11 cellular contexts compared by ENCODE assay signal in the genomic region with DNA sequence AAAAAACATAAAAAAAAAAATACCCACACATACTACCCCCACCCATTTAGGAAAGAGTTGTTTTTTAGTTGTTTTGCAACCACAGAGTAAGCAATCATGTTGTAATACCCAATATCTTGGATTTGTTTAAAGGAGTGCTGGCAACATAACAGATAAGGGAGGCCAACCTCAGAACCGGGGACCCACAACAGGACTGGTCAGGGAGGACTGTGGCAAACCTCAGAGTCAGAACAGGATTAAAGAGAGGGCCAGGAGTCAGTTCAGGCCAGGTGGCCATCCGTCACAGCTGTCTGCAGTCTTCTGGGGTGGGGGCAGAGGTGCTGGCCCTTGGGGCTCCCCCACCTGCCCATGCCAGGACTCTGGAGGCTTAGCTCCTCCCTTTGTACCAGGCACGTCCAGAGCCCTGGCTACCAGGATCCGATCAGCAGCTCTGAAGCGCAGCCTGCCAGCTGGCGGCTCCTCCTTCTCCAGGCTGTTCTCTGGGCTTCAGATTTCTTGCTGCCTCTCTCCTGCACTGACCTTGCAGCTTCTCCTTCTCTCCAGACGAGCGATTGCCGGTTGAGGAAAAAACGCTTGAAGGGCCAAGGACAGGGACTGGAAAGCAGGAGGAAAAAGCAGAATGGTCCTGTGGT. TPM values are rescaled to one million over a fixed set of nuclear protein-coding genes. Genes with fewer than 3 reads are reported as not detected.
DNase-seq lines count a peak whose midpoint lies in the region; ATAC-seq, FAIRE-seq and TF ChIP-seq lines count a peak whose summit lies in the region.
"Had no signal": no experiment of that assay in that cellular context is flagged by ENCODE, and none has a peak within 500 bp of the region (broad histone marks: within the 10 kb centered on the region; RNA-seq: fewer than 3 reads in every experiment).

No MANE protein-coding gene starts in this region.

- ATAC-seq in right lobe of liver = peak; percentile 33 to 79 (median 66)
- ATAC-seq in GM18520 (IDR thresholded peaks at IDR 0.05; ENCODE audit: unreplicated experiment) = no peak
- ATAC-seq: activated T-cell treated with anti-CD3 and anti-CD28 coated beads, Interleukin-2, amount 50 U/mL, for 4 hours; SK-N-SH treated with all-trans-retinoic acid at 6 μM for 48 hours had no signal

- intact Hi-C loops in right lobe of liver (cut with DNase I) = no loop called here

- H3K36me3 ChIP-seq in right lobe of liver = peaks cover 6 to 24% (median 16%) of the 10 kb centered on the region in 4 donors
- peaks cover 0 to under 1% of the 10 kb centered on the region in 2 donors for H3K36me3 ChIP-seq in small intestine (ENCODE audit: control insufficient read depth in 2 of 2, insufficient read depth in 2 of 2, low read length in 2 of 2)
- H3K36me3 ChIP-seq: HAP-1 had no signal

- DNase-seq in HuH-7 (ENCODE audit: low spot score) = peak; percentile 64
- peak; percentile 88 for DNase-seq in coronary artery (ENCODE audit: low spot score)
- DNase-seq in right lobe of liver = peak; percentile 76 to 95 (median 93)
- DNase-seq in small intestine = peak; percentile 73
- no peak for DNase-seq in SHP77 treated with DMSO at 0.1 percent for 48 hours (lab: John Stamatoyannopoulos, UW)
- DNase-seq in epidermal melanocyte (ENCODE audit: insufficient read length, low spot score) = no peak
- no peak for DNase-seq in NCI-H2029 treated with DMSO at 0.1 percent for 48 hours (lab: John Stamatoyannopoulos, UW)
- DNase-seq: activated T-cell treated with anti-CD3 and anti-CD28 coated beads, Interleukin-2, amount 50 U/mL, for 4 hours had no signal

- peaks cover 0 to 65% (median 25%) of the 10 kb centered on the region in 4 donors for H3K4me1 ChIP-seq in right lobe of liver
- peaks cover 2 to 28% of the 10 kb centered on the region in 2 donors for H3K4me1 ChIP-seq in small intestine (ENCODE audit: control insufficient read depth in 2 of 2, insufficient read depth in 1 of 2, low read depth in 1 of 2, low read length in 1 of 2)

- peak overlapping the region; percentile 62 to 76 for H3K27ac ChIP-seq in coronary artery
- H3K27ac ChIP-seq in right lobe of liver = peak overlapping the region; percentile 95 to 99 (median 96)
- peak overlapping the region in 1 of 2 donors; percentile 69 for H3K27ac ChIP-seq in small intestine (ENCODE audit: low read depth in 1 of 2, low read length in 1 of 2)

- TF ChIP-seq CTCF in coronary artery (IDR thresholded peaks at IDR 0.05) = no peak
- no peak for TF ChIP-seq CTCF in right lobe of liver (IDR thresholded peaks at IDR 0.05)

- WGBS in right lobe of liver (ENCODE audit: insufficient coverage, low coverage, low lambda C conversion rate, missing lambda C conversion rate) = 19% methylated on average over 5 of the region's 10 CpGs
- 6 to 50% (median 40%) methylated on average over 10 of the region's 10 CpGs for WGBS in small intestine, 3 donors

- H3K9me3 ChIP-seq in right lobe of liver = no peaks in the 10 kb centered on the region
- H3K9me3 ChIP-seq in small intestine (ENCODE audit: control insufficient read depth, low read depth) = no peaks in the 10 kb centered on the region
- H3K9me3 ChIP-seq: HAP-1 had no signal

- TF ChIP-seq POLR2A in right lobe of liver (IDR thresholded peaks at IDR 0.05) = peak; percentile 68

- H3K27me3 ChIP-seq in right lobe of liver (no peaks in the 10 kb centered on the region), small intestine (ENCODE audit: control insufficient read depth in 2 of 2, insufficient read depth in 2 of 2, low read length in 2 of 2) (no peaks in the 10 kb centered on the region)

- FAIRE-seq in small intestine (lab: Jason Lieb, UNC) = no peak

- H3K4me3 ChIP-seq in coronary artery (peak overlapping the region; percentile 53), right lobe of liver (peak overlapping the region; percentile 54 to 63 (median 58)), small intestine (ENCODE audit: low read depth in 1 of 2, low read length in 2 of 2) (no peak overlapping the region)
- H3K4me3 ChIP-seq: HAP-1 had no signal

RNA-seq across cellular contexts. Expression of a gene that starts 7.9 kb away (rescaled TPM):
- 100 to 1,000 TPM; 102 to 158 (median 120) TPM for total RNA-seq in right lobe of liver
- polyA plus RNA-seq in small intestine = 10 to 100 TPM in 1 of 3 donors, 1 to 10 TPM in 2; 2.7 to 25.8 (median 2.9) TPM

RNA-seq across cellular contexts. Expression of a gene that starts 50.2 kb away (rescaled TPM):
- 100 to 1,000 TPM in 1 of 6 experiments, 10 to 100 TPM in 4, 1 to 10 TPM in 1; 7.7 to 121 (median 37.0) TPM for total RNA-seq in right lobe of liver
- polyA plus RNA-seq in small intestine = 10 to 100 TPM; 30.0 to 69.1 (median 35.3) TPM

Comparison
In these comparisons a context has a peak if more than half of its experiments do, and no peak if none do; other contexts are left out.
1. DNase-seq: peak in HuH-7 (single experiment), coronary artery (single experiment), right lobe of liver (3 of 3) and small intestine (single experiment); none in SHP77 treated with DMSO at 0.1 percent for 48 hours (single experiment), epidermal melanocyte (single experiment) and NCI-H2029 treated with DMSO at 0.1 percent for 48 hours (single experiment).
2. H3K4me3 ChIP-seq: peak in coronary artery (single experiment) and right lobe of liver (3 of 3); none in small intestine (0 of 2).